In genomic region chr10:124517931-124518330, GRCh38 we compare ENCODE assay signal across 21 cellular contexts. TPM values are rescaled to one million over a fixed set of nuclear protein-coding genes. Genes with fewer than 3 reads are reported as not detected.
DNase-seq lines count a peak whose midpoint lies in the region; FAIRE-seq and TF ChIP-seq lines count a peak whose summit lies in the region.
"Had no signal": no experiment of that assay in that cellular context is flagged by ENCODE, and none has a peak within 500 bp of the region (broad histone marks: within the 10 kb centered on the region; RNA-seq: fewer than 3 reads in every experiment).

No MANE protein-coding gene starts in this region.

- intact Hi-C loops in CD14-positive monocyte (cut with micrococcal nuclease), result no loop called here
- intact Hi-C loops in kidney (cut with DNase I), result no loop called here
- intact Hi-C loops in sigmoid colon (cut with DNase I), result no loop called here

- no peak overlapping the region for H3K27ac Mint-ChIP-seq in CD14-positive monocyte
- peak overlapping the region in 2 of 3 experiments; percentile 6 to 7; a peak in 2 of 7 replicates for H3K27ac Mint-ChIP-seq in H9
- H3K27ac Mint-ChIP-seq: CD8-positive, alpha-beta T cell had no signal

- no peak overlapping the region for H3K4me3 ChIP-seq in kidney (ENCODE audit: low read length in 2 of 2)
- H3K4me3 ChIP-seq in sigmoid colon, result no peak overlapping the region
- H3K4me3 ChIP-seq: BLaER1, GM12878 had no signal

- no peaks in the 10 kb centered on the region for H3K23me2 ChIP-seq in H9 (ENCODE audit: insufficient read length, low read depth, low read length, poor library complexity, severe bottlenecking)

- no peak overlapping the region for H2AK5ac ChIP-seq in H9 (ENCODE audit: insufficient read length, low read length)

- H3K9ac ChIP-seq in H9 (ENCODE audit: extremely low read depth, insufficient read length, low read length), result no peak overlapping the region
- no peak overlapping the region for H3K9ac ChIP-seq in kidney (ENCODE audit: low read length in 2 of 2)
- H3K9ac ChIP-seq: BLaER1 had no signal

- no peak for FAIRE-seq in kidney (lab: Jason Lieb, UNC)
- FAIRE-seq: GM12878, H1, HTR-8/SVneo had no signal

- no peak overlapping the region for H3K4ac ChIP-seq in H9 (ENCODE audit: low read depth, low read length)

- no peak overlapping the region for H3T11ph ChIP-seq in H9 (ENCODE audit: low read length)

- H3K4me2 ChIP-seq in H9 (ENCODE audit: insufficient read depth, insufficient read length, low read length), result no peak overlapping the region
- H3K4me2 ChIP-seq: BLaER1 had no signal

- H3K4me3 Mint-ChIP-seq in CD14-positive monocyte (no peak overlapping the region), H9 (no peak overlapping the region)
- H3K4me3 Mint-ChIP-seq: CD8-positive, alpha-beta T cell had no signal

- H2BK20ac ChIP-seq in H9 (ENCODE audit: low read depth, low read length, poor library complexity, severe bottlenecking), result no peak overlapping the region

- H3K14ac ChIP-seq in H9 (ENCODE audit: insufficient read depth, low read length), result no peak overlapping the region

- H4K5ac ChIP-seq in H9 (ENCODE audit: insufficient read length, low read depth, low read length), result no peak overlapping the region

- H3K36me3 ChIP-seq in kidney (ENCODE audit: control insufficient read depth in 1 of 2, insufficient read depth in 2 of 2, low read length in 2 of 2), result peaks cover 0 to 3% of the 10 kb centered on the region in 2 donors
- no peaks in the 10 kb centered on the region for H3K36me3 ChIP-seq in sigmoid colon
- H3K36me3 ChIP-seq: BLaER1 had no signal

- no peak overlapping the region for H2AFZ ChIP-seq in H9 (ENCODE audit: low read length)

- no peaks in the 10 kb centered on the region for H4K20me1 ChIP-seq in H9 (ENCODE audit: control insufficient read depth, insufficient read depth, insufficient read length)
- H4K20me1 ChIP-seq: BLaER1 had no signal

- no peaks in the 10 kb centered on the region for H3K9me3 Mint-ChIP-seq in CD14-positive monocyte
- no peaks in the 10 kb centered on the region; a peak in 2 of 5 replicates for H3K9me3 Mint-ChIP-seq in H9
- H3K9me3 Mint-ChIP-seq: CD8-positive, alpha-beta T cell had no signal

- no peak overlapping the region for H2BK15ac ChIP-seq in H9 (ENCODE audit: low read depth, low read length)

- H3K36me3 Mint-ChIP-seq in CD14-positive monocyte (peaks cover 8 to 9% of the 10 kb centered on the region in 2 donors), H9 (ENCODE audit: insufficient read depth in 1 of 3, low read depth in 3 of 3) (peaks cover 2 to 9% (median 8%) of the 10 kb centered on the region in 3 experiments; a peak in 5 of 7 replicates)

- H3K27me3 ChIP-seq in H9 (ENCODE audit: insufficient read depth, low read length) (no peaks in the 10 kb centered on the region), sigmoid colon (no peaks in the 10 kb centered on the region)
- H3K27me3 ChIP-seq: BLaER1 had no signal

- H3K56ac ChIP-seq in H9 (ENCODE audit: insufficient read length, low read depth, low read length), result no peak overlapping the region

- H2BK12ac ChIP-seq in H9 (ENCODE audit: insufficient read length, low read depth, low read length), result no peak overlapping the region

- H2BK120ac ChIP-seq in H9 (ENCODE audit: low read depth, low read length, poor library complexity, severe bottlenecking), result no peak overlapping the region

- H4K8ac ChIP-seq in H9 (replicated peaks; ENCODE audit: insufficient read length, low read depth, low read length), result no peak overlapping the region

- H4K91ac ChIP-seq in H9 (ENCODE audit: insufficient read length, low read depth, low read length), result no peak overlapping the region

- peaks cover 25% of the 10 kb centered on the region for H3K4me1 Mint-ChIP-seq in CD14-positive monocyte
- peaks cover 11 to 18% of the 10 kb centered on the region in 2 experiments for H3K4me1 Mint-ChIP-seq in H9

- H3K9me3 ChIP-seq in H9 (ENCODE audit: control insufficient read depth, low read depth, low read length) (no peaks in the 10 kb centered on the region), kidney (ENCODE audit: control insufficient read depth in 1 of 2, low read length in 2 of 2) (no peaks in the 10 kb centered on the region), sigmoid colon (no peaks in the 10 kb centered on the region)
- H3K9me3 ChIP-seq: BLaER1 had no signal

- H3K27me3 Mint-ChIP-seq in CD14-positive monocyte (ENCODE audit: low read depth in 3 of 3) (peaks cover 1 to 4% (median 2%) of the 10 kb centered on the region in 3 donors), H9 (ENCODE audit: low read depth) (peaks cover 3% of the 10 kb centered on the region)

- no peak for TF ChIP-seq POLR2A in sigmoid colon (IDR thresholded peaks at IDR 0.05)

- H3K18ac ChIP-seq in H9 (ENCODE audit: insufficient read length, low read depth, low read length), result no peak overlapping the region

- no peaks in the 10 kb centered on the region for H3K4me1 ChIP-seq in H9 (ENCODE audit: insufficient read depth, low read length)
- peaks cover 0 to 4% of the 10 kb centered on the region in 2 donors for H3K4me1 ChIP-seq in kidney (ENCODE audit: control insufficient read depth in 1 of 2, insufficient read depth in 1 of 2, low read depth in 1 of 2, low read length in 2 of 2)
- H3K4me1 ChIP-seq in sigmoid colon, result peaks cover 0 to 39% (median 26%) of the 10 kb centered on the region in 4 donors

- H3K27ac ChIP-seq in H9 (ENCODE audit: insufficient read length, low read depth, low read length) (no peak overlapping the region), kidney (ENCODE audit: low read depth in 2 of 2, low read length in 2 of 2) (no peak overlapping the region), sigmoid colon (no peak overlapping the region)
- H3K27ac ChIP-seq: BLaER1, HL-60 had no signal

- no peaks in the 10 kb centered on the region for H3K79me2 ChIP-seq in H9 (ENCODE audit: insufficient read depth, low read length)

- DNase-seq in CD14-positive monocyte (ENCODE audit: low spot score) (peak; percentile 36), H9 (no peak), kidney (peak; percentile 25), sigmoid colon (peak; percentile 22), NCI-H2196 treated with DMSO at 0.1 percent for 48 hours (lab: John Stamatoyannopoulos, UW; ENCODE audit: unreplicated experiment) (no peak), COLO668 (lab: John Stamatoyannopoulos, UW; ENCODE audit: unreplicated experiment) (no peak), HT-29 (ENCODE audit: low spot score) (no peak)
- DNase-seq: 8988T; CD8-positive, alpha-beta T cell; COR-L47; DMS 273 treated with DMSO at 0.1 percent for 48 hours; DMS53; DND-41; EL; HCEC 1CT; IMR-90 had no signal

- TF ChIP-seq CTCF in CD14-positive monocyte (IDR thresholded peaks at IDR 0.05) (no peak), H9 (conservative IDR thresholded peaks at IDR 0.05) (no peak), kidney (IDR thresholded peaks at IDR 0.05; ENCODE audit: borderline replicate concordance, extremely low read depth, insufficient read depth) (no peak), sigmoid colon (IDR thresholded peaks at IDR 0.05) (no peak)

- no peak for TF ChIP-seq EP300 in sigmoid colon (IDR thresholded peaks at IDR 0.05)

- no peak overlapping the region for H2BK5ac ChIP-seq in H9 (ENCODE audit: insufficient read length, low read length)

- no CpG with 5 or more reads among the region's 9 CpGs for WGBS in H9 (ENCODE audit: extremely low coverage, insufficient read length, low lambda C conversion rate)
- 93 to 96% methylated on average over 9 of the region's 9 CpGs for WGBS in sigmoid colon, 2 donors

- H3K79me1 ChIP-seq in H9 (ENCODE audit: insufficient read depth, low read depth, low read length, poor library complexity, severe bottlenecking), result no peaks in the 10 kb centered on the region

- H3K23ac ChIP-seq in H9 (ENCODE audit: insufficient read length, low read depth, low read length), result no peak overlapping the region

RNA-seq across cellular contexts. Expression of gene LHPP, which starts 56.3 kb away (rescaled TPM):
- polyA plus RNA-seq in CD14-positive monocyte (10 to 100 TPM; 15.2 to 20.6 TPM), kidney (ENCODE audit: insufficient read depth, low read depth, low replicate concordance) (52.5 TPM), sigmoid colon (10 to 100 TPM; 17.1 to 22.8 (median 20.6) TPM)
- total RNA-seq in H9 (2021) (25.1 and 29.6 TPM in 2 replicates), kidney (16.6 TPM), sigmoid colon (10 to 100 TPM; 17.5 to 35.7 (median 24.9) TPM)
- total RNA-seq in HT-29 (2014; rRNA removed; shearing (Covaris generic)), result 4.4 and 15.4 TPM in 2 replicates

Comparison
In these comparisons a context has a peak if more than half of its experiments do, and no peak if none do; other contexts are left out.
1. DNase-seq: peak in CD14-positive monocyte (single experiment), kidney (single experiment) and sigmoid colon (single experiment); none in H9 (single experiment), NCI-H2196 treated with DMSO at 0.1 percent for 48 hours (single experiment), COLO668 (single experiment) and HT-29 (single experiment).
2. H3K27ac Mint-ChIP-seq: peak in H9 (2 of 3); none in CD14-positive monocyte (0 of 7).